In genomic region chr7:7516662-7517061, GRCh38 we compare ENCODE assay signal across 20 cellular contexts. TPM values are rescaled to one million over a fixed set of nuclear protein-coding genes. Genes with fewer than 3 reads are reported as not detected.
"Had no signal": no experiment of that assay in that cellular context is flagged by ENCODE, and none has a peak within 500 bp of the region (broad histone marks: within the 10 kb centered on the region; RNA-seq: fewer than 3 reads in every experiment).

No MANE protein-coding gene starts in this region.

- H3K27ac ChIP-seq: dorsolateral prefrontal cortex, neutrophil, right atrium auricular region had no signal

- H3K4me3 ChIP-seq: dorsolateral prefrontal cortex, heart right ventricle, left ventricle myocardium inferior, lung, right atrium auricular region, smooth muscle cell had no signal

- H3K4me1 ChIP-seq: heart right ventricle, left ventricle myocardium inferior, right atrium auricular region had no signal

- H3K9me3 ChIP-seq: heart right ventricle, left ventricle myocardium inferior, neutrophil, right atrium auricular region had no signal

- H3K36me3 ChIP-seq: heart right ventricle, left ventricle myocardium inferior, neutrophil, right atrium auricular region had no signal

- FAIRE-seq: frontal cortex, urothelium cell line had no signal

- ATAC-seq: esophagus mucosa; heart right ventricle; naive thymus-derived CD4-positive, alpha-beta T cell had no signal

- DNase-seq: cortex of kidney; dorsolateral prefrontal cortex; effector CD8-positive, alpha-beta T cell; heart right ventricle; hypothalamus; islet precursor cell; left ventricle myocardium inferior; mesenchymal stem cell; naive thymus-derived CD4-positive, alpha-beta T cell; nephron progenitor cell; stimulated activated CD4-positive, alpha-beta T cell treated with anti-CD3 and anti-CD28 coated beads, Interleukin-2, amount 100 ng/mL, for 48 hours; stimulated activated naive CD4-positive, alpha-beta T cell treated with Interleukin-2 at 50 U/mL for 16 hours had no signal

- H3K4me2 ChIP-seq: smooth muscle cell had no signal

- H3K27me3 ChIP-seq: dorsolateral prefrontal cortex, heart right ventricle, neutrophil, right atrium auricular region had no signal

RNA-seq across cellular contexts. Expression of gene COL28A1, which starts 19.0 kb away (rescaled TPM):
- total RNA-seq: pulmonary artery endothelial cell had no signal
- polyA plus RNA-seq: smooth muscle cell had no signal
